ENCODE assay signal across 21 cellular contexts in genomic region chr12:104697186-104697585, GRCh38.
"Had no signal": no experiment of that assay in that cellular context is flagged by ENCODE, and none has a peak within 500 bp of the region (broad histone marks: within the 10 kb centered on the region; RNA-seq: fewer than 3 reads in every experiment).

No MANE protein-coding gene starts in this region.

- ATAC-seq: activated naive CD8-positive, alpha-beta T cell treated with anti-CD3 and anti-CD28 coated beads, Interleukin-2, amount 50 U/mL, for 24 hours; gastrocnemius medialis; left lung; right cardiac atrium; stimulated activated naive CD8-positive, alpha-beta T cell treated with anti-CD3 and anti-CD28 coated beads, Interleukin-15, amount 100 ng/mL, for 72 hours had no signal

- H3K27ac ChIP-seq: gastrocnemius medialis, left lung, psoas muscle, SJSA1, suprapubic skin, WERI-Rb-1 had no signal

- H3K4me1 Mint-ChIP-seq: mesothelial cell of epicardium, neural crest cell had no signal

- H3K4me1 ChIP-seq: gastrocnemius medialis, psoas muscle had no signal

- H3K36me3 ChIP-seq: gastrocnemius medialis, left lung, SJSA1, suprapubic skin, WERI-Rb-1 had no signal

- H3K27me3 ChIP-seq: gastrocnemius medialis, left lung, SJSA1, suprapubic skin had no signal

- H3K4me3 ChIP-seq: gastrocnemius medialis, left lung, psoas muscle, SJSA1, suprapubic skin had no signal

- H3K27ac Mint-ChIP-seq: mesothelial cell of epicardium had no signal

- H3K4me3 Mint-ChIP-seq: activated naive CD8-positive, alpha-beta T cell treated with anti-CD3 and anti-CD28 coated beads, Interleukin-2, amount 50 U/mL, for 24 hours; brain; mesothelial cell of epicardium; neural crest cell had no signal

- H3K27me3 Mint-ChIP-seq: activated naive CD8-positive, alpha-beta T cell treated with anti-CD3 and anti-CD28 coated beads, Interleukin-2, amount 50 U/mL, for 24 hours; brain; stimulated activated naive CD8-positive, alpha-beta T cell treated with anti-CD3 and anti-CD28 coated beads, Interleukin-15, amount 100 ng/mL, for 72 hours had no signal

- DNase-seq: activated CD4-positive, alpha-beta T cell treated with anti-CD3 and anti-CD28 coated beads for 48 hours; activated CD8-positive, alpha-beta memory T cell treated with anti-CD3 and anti-CD28 coated beads for 24 hours; activated CD8-positive, alpha-beta memory T cell treated with anti-CD3 and anti-CD28 coated beads, Interleukin-2, amount 50 U/mL, for 48 hours; activated naive CD4-positive, alpha-beta T cell treated with Interleukin-2 at 50 U/mL for 16 hours; activated naive CD8-positive, alpha-beta T cell treated with anti-CD3 and anti-CD28 coated beads, Interleukin-2, amount 50 U/mL, for 24 hours; anterior cingulate cortex; caudate nucleus; gastrocnemius medialis; head of caudate nucleus; left lung; psoas muscle; right cardiac atrium; stimulated activated CD4-positive, alpha-beta T cell treated with anti-CD3 and anti-CD28 coated beads, Interleukin-2, amount 100 ng/mL, for 24 hours; stimulated activated naive CD8-positive, alpha-beta T cell treated with anti-CD3 and anti-CD28 coated beads, Interleukin-15, amount 100 ng/mL, for 72 hours; trophoblast cell; WERI-Rb-1 had no signal

- H3K9me3 ChIP-seq: gastrocnemius medialis, left lung, SJSA1, suprapubic skin had no signal
